ENCODE assay signal across 22 cellular contexts in the genomic region with DNA sequence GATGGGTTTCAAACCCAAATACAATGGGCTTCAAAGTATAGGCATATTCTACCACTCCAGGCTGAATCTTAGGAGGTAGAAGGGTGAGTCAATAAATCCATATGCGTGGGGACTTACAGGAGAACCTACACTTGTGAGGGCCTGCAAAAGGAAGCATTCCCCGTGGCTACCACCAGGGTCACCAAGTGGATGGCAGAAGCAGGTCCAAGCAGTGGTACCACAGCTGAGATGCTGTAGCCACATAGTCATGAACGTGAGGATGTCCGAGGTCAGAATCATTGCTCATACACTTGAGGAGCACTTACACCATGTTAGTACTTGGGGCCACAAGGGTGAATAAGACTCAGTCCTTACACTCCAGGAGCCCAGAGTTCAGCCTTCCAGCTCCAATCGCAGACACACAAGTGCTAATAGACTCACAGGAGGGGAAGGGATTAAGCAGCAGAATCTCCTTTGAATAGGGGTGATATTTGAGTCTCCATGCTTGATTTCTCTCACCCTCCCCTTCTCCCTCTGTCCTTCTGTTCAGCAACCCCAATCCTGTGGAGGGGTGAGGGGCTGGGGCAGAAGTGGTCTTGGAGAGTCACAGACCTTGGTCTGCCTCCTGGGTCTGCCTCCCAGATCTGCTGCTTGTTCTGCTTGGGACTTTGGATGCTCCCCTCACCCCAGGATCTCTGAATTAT. TPM values are rescaled to one million over a fixed set of nuclear protein-coding genes. Genes with fewer than 3 reads are reported as not detected.
DNase-seq lines count a peak whose midpoint lies in the region; ATAC-seq, FAIRE-seq and TF ChIP-seq lines count a peak whose summit lies in the region.
"Had no signal": no experiment of that assay in that cellular context is flagged by ENCODE, and none has a peak within 500 bp of the region (broad histone marks: within the 10 kb centered on the region; RNA-seq: fewer than 3 reads in every experiment).

No MANE protein-coding gene starts in this region.

- H2BK5ac ChIP-seq in H9 (ENCODE audit: insufficient read length, low read length) (no peak overlapping the region), H1 (ENCODE audit: low read depth, low read length) (no peak overlapping the region)

- no peak overlapping the region for H2AK5ac ChIP-seq in H9 (ENCODE audit: insufficient read length, low read length)
- H2AK5ac ChIP-seq in H1 (ENCODE audit: low read depth, low read length): no peak overlapping the region

- H2BK120ac ChIP-seq in H9 (ENCODE audit: low read depth, low read length, poor library complexity, severe bottlenecking): no peak overlapping the region
- H2BK120ac ChIP-seq in H1 (replicated peaks; ENCODE audit: low read depth, low read length): no peak overlapping the region

- no peaks in the 10 kb centered on the region for H3K36me3 Mint-ChIP-seq in Caco-2 (ENCODE audit: insufficient read depth, unreplicated experiment)
- peaks cover 0 to 3% (median under 1%) of the 10 kb centered on the region in 3 experiments; a peak in 2 of 7 replicates for H3K36me3 Mint-ChIP-seq in H9 (ENCODE audit: insufficient read depth in 1 of 3, low read depth in 3 of 3)
- H3K36me3 Mint-ChIP-seq in nephron progenitor cell (ENCODE audit: low read depth): no peaks in the 10 kb centered on the region

- H3K56ac ChIP-seq in H9 (ENCODE audit: insufficient read length, low read depth, low read length) (no peak overlapping the region), H1 (replicated peaks; ENCODE audit: insufficient read length, low read depth, low read length) (no peak overlapping the region)

- POLR2A ChIA-PET in Caco-2 (lab: Charles Lee) (no interaction called here), H1 (lab: Charles Lee; ENCODE audit: partially characterized antibody) (no interaction called here)

- TF ChIP-seq RAD21 in H1 (IDR thresholded peaks at IDR 0.05 in 1 of 2, conservative IDR thresholded peaks at IDR 0.05 in 1 of 2; ENCODE audit: low read depth in 2 of 2, low read length in 2 of 2): peak; percentile 4 to 28; a peak in 1 of 4 replicates

- intact Hi-C loops in Caco-2 (cut with micrococcal nuclease; ENCODE audit: unreplicated experiment) (no loop called here), sigmoid colon (cut with DNase I) (no loop called here)

- H3K4me3 Mint-ChIP-seq in Caco-2 (ENCODE audit: unreplicated experiment) (no peak overlapping the region), H9 (no peak overlapping the region; a peak in 2 of 5 replicates), nephron progenitor cell (no peak overlapping the region)

- H3K4me1 ChIP-seq in Caco-2 (no peaks in the 10 kb centered on the region), H9 (ENCODE audit: insufficient read depth, low read length) (no peaks in the 10 kb centered on the region), H1 (replicated peaks in 1 of 4; ENCODE audit: control insufficient read depth in 3 of 4, insufficient read depth in 4 of 4, low read length in 3 of 4) (peaks cover 0 to 7% (median 2%) of the 10 kb centered on the region in 4 experiments; a peak in 3 of 7 replicates), sigmoid colon (no peaks in the 10 kb centered on the region)
- H3K4me1 ChIP-seq: lower lobe of right lung, tibial nerve had no signal

- H4K91ac ChIP-seq in H9 (ENCODE audit: insufficient read length, low read depth, low read length) (no peak overlapping the region), H1 (replicated peaks; ENCODE audit: insufficient read length, low read length) (no peak overlapping the region)

- H3K4me2 ChIP-seq in H9 (ENCODE audit: insufficient read depth, insufficient read length, low read length) (no peak overlapping the region), H1 (ENCODE audit: insufficient read depth in 1 of 2, low read depth in 2 of 2, low read length in 2 of 2) (peak overlapping the region in 1 of 2 experiments; percentile 24; a peak in 1 of 4 replicates)

- H3K9me3 Mint-ChIP-seq in Caco-2 (ENCODE audit: unreplicated experiment) (no peaks in the 10 kb centered on the region), H9 (peaks cover 0 to 3% of the 10 kb centered on the region in 2 experiments; a peak in 3 of 5 replicates), nephron progenitor cell (no peaks in the 10 kb centered on the region)

- H2BK12ac ChIP-seq in H9 (ENCODE audit: insufficient read length, low read depth, low read length) (no peak overlapping the region), H1 (ENCODE audit: low read depth, low read length) (no peak overlapping the region)

- TF ChIP-seq CTCF in Caco-2 (IDR thresholded peaks at IDR 0.05; ENCODE audit: insufficient read depth in 1 of 2, low read depth in 1 of 2, low read length in 1 of 2, severe bottlenecking in 1 of 2, unreplicated experiment in 1 of 2) (peak; percentile 29 to 47), H9 (conservative IDR thresholded peaks at IDR 0.05) (peak; percentile 57), H1 (IDR thresholded peaks at IDR 0.05; ENCODE audit: control extremely low read depth in 1 of 3, insufficient read depth in 1 of 3, low read depth in 1 of 3, low read length in 3 of 3) (peak in 2 of 3 experiments; percentile 64 to 66; a peak in 2 of 4 replicates), nephron progenitor cell (IDR thresholded peaks at IDR 0.05) (peak; percentile 35), sigmoid colon (IDR thresholded peaks at IDR 0.05) (no peak)

- H2BK20ac ChIP-seq in H9 (ENCODE audit: low read depth, low read length, poor library complexity, severe bottlenecking): no peak overlapping the region
- no peak overlapping the region for H2BK20ac ChIP-seq in H1 (ENCODE audit: low read length)

- H2BK15ac ChIP-seq in H9 (ENCODE audit: low read depth, low read length): no peak overlapping the region
- no peak overlapping the region for H2BK15ac ChIP-seq in H1 (ENCODE audit: low read length)

- H4K8ac ChIP-seq in H9 (replicated peaks; ENCODE audit: insufficient read length, low read depth, low read length) (no peak overlapping the region), H1 (ENCODE audit: extremely low read depth, insufficient read depth, low read length) (no peak overlapping the region)

- H3K9ac ChIP-seq in H9 (ENCODE audit: extremely low read depth, insufficient read length, low read length) (no peak overlapping the region), H1 (replicated peaks in 1 of 4; ENCODE audit: extremely low read depth in 1 of 4, low read depth in 3 of 4, low read length in 3 of 4) (no peak overlapping the region)

- no peak for TF ChIP-seq EP300 in H1 (IDR thresholded peaks at IDR 0.05; ENCODE audit: borderline replicate concordance in 1 of 2, low read depth in 2 of 2, low read length in 2 of 2)
- TF ChIP-seq EP300 in sigmoid colon (IDR thresholded peaks at IDR 0.05): no peak

- H3K9me3 ChIP-seq in Caco-2 (no peaks in the 10 kb centered on the region), H9 (ENCODE audit: control insufficient read depth, low read depth, low read length) (no peaks in the 10 kb centered on the region), H1 (ENCODE audit: insufficient read depth in 2 of 2, low read depth in 1 of 2, low read length in 1 of 2) (peaks cover under 1 to 6% of the 10 kb centered on the region in 2 experiments; a peak in 1 of 4 replicates), sigmoid colon (no peaks in the 10 kb centered on the region)
- H3K9me3 ChIP-seq: lower lobe of right lung, tibial nerve had no signal

- DNase-seq in Caco-2 (peak in 1 of 2 experiments; percentile 30), H9 (peak; percentile 69), H1 (ENCODE audit: low read depth in 1 of 2, low spot score in 2 of 2) (peak in 1 of 2 experiments; percentile 46), nephron progenitor cell (peak; percentile 9), NCI-H774 (lab: John Stamatoyannopoulos, UW) (no peak), sigmoid colon (no peak), NCI-H146 (lab: John Stamatoyannopoulos, UW) (no peak)
- DNase-seq: activated naive CD4-positive, alpha-beta T cell treated with Interleukin-2 at 50 U/mL for 16 hours; central memory CD4-positive, alpha-beta T cell; COR-L47; dorsolateral prefrontal cortex; Kasumi-1; lower lobe of right lung; NCI-H2171; stimulated activated naive CD4-positive, alpha-beta T cell treated with Interleukin-2 at 50 U/mL for 16 hours had no signal

- no CpG with 5 or more reads among the region's 5 CpGs for WGBS in H9 (ENCODE audit: extremely low coverage, insufficient read length, low lambda C conversion rate)
- WGBS in H1 (ENCODE audit: extremely low coverage in 1 of 2, insufficient coverage in 1 of 2, insufficient read length in 1 of 2, insufficient replicate concordance in 2 of 2, low coverage in 1 of 2, low lambda C conversion rate in 2 of 2, missing lambda C conversion rate in 1 of 2), 2 experiments: 74% methylated on average over 5 of the region's 5 CpGs; no CpG with 5 or more reads in 1 of the 2 experiments
- WGBS in sigmoid colon, 2 donors: 54 to 58% methylated on average over 5 of the region's 5 CpGs

- H3K18ac ChIP-seq in H9 (ENCODE audit: insufficient read length, low read depth, low read length): no peak overlapping the region
- no peak overlapping the region for H3K18ac ChIP-seq in H1 (ENCODE audit: extremely low read depth, low read length)

- H2AFZ ChIP-seq in H9 (ENCODE audit: low read length): no peak overlapping the region
- H2AFZ ChIP-seq in H1 (ENCODE audit: low read length): no peak overlapping the region

- no TSS peak for BruUV-seq in Caco-2 (replicated peaks; lab: Mats Ljungman, UMichigan)

- CTCF ChIA-PET in Caco-2 (lab: Charles Lee): no interaction called here
- CTCF ChIA-PET in H1 (lab: Charles Lee; ENCODE audit: partially characterized antibody): interaction anchor here (0.7 to 1.9 kb wide), 13 partner anchors 8 to 185 kb away, joined by 3 to 6 read pairs (median 4); no protein-coding TSS in a partner anchor

- H3K79me1 ChIP-seq in H9 (ENCODE audit: insufficient read depth, low read depth, low read length, poor library complexity, severe bottlenecking) (no peaks in the 10 kb centered on the region), H1 (ENCODE audit: low read depth, low read length) (no peaks in the 10 kb centered on the region)

- TF ChIP-seq POLR2A in H1 (IDR thresholded peaks at IDR 0.05; ENCODE audit: control extremely low read depth in 1 of 2, low read depth in 2 of 2, low read length in 2 of 2) (no peak), sigmoid colon (IDR thresholded peaks at IDR 0.05) (no peak)

- H3K4me3 ChIP-seq in Caco-2 (ENCODE audit: low read depth, low read length) (no peak overlapping the region), H1 (ENCODE audit: extremely low read depth in 1 of 4, insufficient read depth in 2 of 4, low read depth in 3 of 4, low read length in 4 of 4) (no peak overlapping the region), sigmoid colon (no peak overlapping the region)
- H3K4me3 ChIP-seq: dorsolateral prefrontal cortex, lower lobe of right lung, tibial nerve had no signal

- H4K20me1 ChIP-seq in H9 (ENCODE audit: control insufficient read depth, insufficient read depth, insufficient read length) (no peaks in the 10 kb centered on the region), H1 (replicated peaks in 1 of 2; ENCODE audit: control insufficient read depth in 1 of 2, insufficient read depth in 2 of 2, low read length in 2 of 2) (no peaks in the 10 kb centered on the region)

- H3K4me1 Mint-ChIP-seq in Caco-2 (ENCODE audit: low read depth, unreplicated experiment) (no peaks in the 10 kb centered on the region), H9 (peaks cover 32 to 34% of the 10 kb centered on the region in 2 experiments), nephron progenitor cell (no peaks in the 10 kb centered on the region)

- no peak overlapping the region for H3K4ac ChIP-seq in H9 (ENCODE audit: low read depth, low read length)
- no peak overlapping the region for H3K4ac ChIP-seq in H1 (replicated peaks; ENCODE audit: insufficient read length, low read depth, low read length)

- H3K36me3 ChIP-seq in Caco-2 (ENCODE audit: control insufficient read depth, insufficient read depth, low read length) (no peaks in the 10 kb centered on the region), H1 (ENCODE audit: control insufficient read depth in 2 of 4, insufficient read depth in 4 of 4, low read length in 3 of 4) (no peaks in the 10 kb centered on the region), sigmoid colon (no peaks in the 10 kb centered on the region)
- H3K36me3 ChIP-seq: lower lobe of right lung, tibial nerve had no signal

- H3K27me3 Mint-ChIP-seq in Caco-2 (ENCODE audit: insufficient read depth, unreplicated experiment) (peaks cover 24% of the 10 kb centered on the region), H9 (ENCODE audit: low read depth) (peaks cover 49% of the 10 kb centered on the region), nephron progenitor cell (ENCODE audit: low read depth, poor library complexity) (peaks cover 41% of the 10 kb centered on the region)

- H3K23ac ChIP-seq in H9 (ENCODE audit: insufficient read length, low read depth, low read length) (no peak overlapping the region), H1 (ENCODE audit: insufficient read length) (no peak overlapping the region)

- H3K27ac ChIP-seq in H9 (ENCODE audit: insufficient read length, low read depth, low read length) (no peak overlapping the region), H1 (ENCODE audit: low read depth, low read length) (no peak overlapping the region), sigmoid colon (no peak overlapping the region)
- H3K27ac ChIP-seq: dorsolateral prefrontal cortex, lower lobe of right lung, tibial nerve had no signal

- H3K27me3 ChIP-seq in Caco-2 (replicated peaks; ENCODE audit: control insufficient read depth, insufficient read depth, low read length) (peaks cover 2% of the 10 kb centered on the region; the same call in 1 of the 2 replicates), H9 (ENCODE audit: insufficient read depth, low read length) (no peaks in the 10 kb centered on the region; the same call in 1 of the 2 replicates), H1 (replicated peaks in 1 of 4; ENCODE audit: control insufficient read depth in 3 of 4, extremely low read depth in 1 of 4, insufficient read depth in 3 of 4, low read length in 3 of 4) (peaks cover 0 to 3% (median 0%) of the 10 kb centered on the region in 4 experiments; a peak in 3 of 7 replicates), sigmoid colon (no peaks in the 10 kb centered on the region)
- H3K27me3 ChIP-seq: tibial nerve had no signal

- H4K5ac ChIP-seq in H9 (ENCODE audit: insufficient read length, low read depth, low read length): no peak overlapping the region
- H4K5ac ChIP-seq in H1 (ENCODE audit: insufficient read length, low read depth, low read length): no peak overlapping the region

- H3K23me2 ChIP-seq in H9 (ENCODE audit: insufficient read length, low read depth, low read length, poor library complexity, severe bottlenecking) (no peaks in the 10 kb centered on the region), H1 (ENCODE audit: low read depth, low read length) (no peaks in the 10 kb centered on the region)

- H3K79me2 ChIP-seq in H9 (ENCODE audit: insufficient read depth, low read length) (no peaks in the 10 kb centered on the region), H1 (ENCODE audit: control insufficient read depth in 1 of 2, insufficient read depth in 2 of 2, low read length in 2 of 2) (no peaks in the 10 kb centered on the region)

- no peak overlapping the region for H3K14ac ChIP-seq in H9 (ENCODE audit: insufficient read depth, low read length)
- no peak overlapping the region for H3K14ac ChIP-seq in H1 (ENCODE audit: insufficient read length)

- no peak overlapping the region for H3T11ph ChIP-seq in H9 (ENCODE audit: low read length)

- no peak overlapping the region for H3K27ac Mint-ChIP-seq in Caco-2 (ENCODE audit: unreplicated experiment)
- peak overlapping the region in 1 of 3 experiments; percentile 85; a peak in 2 of 7 replicates for H3K27ac Mint-ChIP-seq in H9
- H3K27ac Mint-ChIP-seq in nephron progenitor cell: no peak overlapping the region

- peak; percentile 13 for FAIRE-seq in H1 (lab: Jason Lieb, UNC)
- FAIRE-seq: keratinocyte had no signal

- no peak for ATAC-seq in GM21619 (IDR thresholded peaks at IDR 0.05; ENCODE audit: unreplicated experiment)
- ATAC-seq: lower lobe of right lung, sciatic nerve had no signal

RNA-seq across cellular contexts. Expression of a gene that starts 42.5 kb away (rescaled TPM):
- total RNA-seq in Caco-2 (2022) (not detected in 2 replicates), H9 (2021) (0.42 and 0.74 TPM in 2 replicates), sigmoid colon (under 1 TPM in 2 of 4 donors, not detected in 2; under 0.01 to 0.16 TPM)
- total RNA-seq in H1 (2021; fragmentation: NEBNext Ultra II Directional; extraction: Animal tissue kit (Norgen Biotek cat#: 25700)): 1.1 and 1.2 TPM in 2 replicates
- polyA plus RNA-seq in H1 (2011; rRNA removed) (0.86 and 1.3 TPM in 2 replicates), sigmoid colon (under 1 TPM in 2 of 3 donors, not detected in 1; 0.22 to 0.60 TPM)
- polyA plus RNA-seq in H1 (2011; cell fraction: cytosol; rRNA removed): 0.84 TPM
- 2.8 TPM for polyA plus RNA-seq in H1 (2011; cell fraction: nucleus; rRNA removed)
- 0.21 to 0.61 TPM (median 0.45 TPM) in 4 replicates for polyA plus RNA-seq in H1 (2012, experiment 1 of 2)
- polyA plus RNA-seq in H1 (2012, experiment 2 of 2): 0.37 TPM
- 0.75 TPM for polyA plus RNA-seq in H1 (2013, experiment 1 of 2)
- 0.79 TPM for polyA plus RNA-seq in H1 (2013, experiment 2 of 2)
- 2.6 and 2.9 TPM in 2 replicates for polyA minus RNA-seq in H1 (2011; rRNA and poly(A)+ RNA removed)
- 0.88 TPM for polyA minus RNA-seq in H1 (2011; cell fraction: cytosol; rRNA and poly(A)+ RNA removed)
- 12.2 TPM for polyA minus RNA-seq in H1 (2011; cell fraction: nucleus; rRNA and poly(A)+ RNA removed)
- total RNA-seq: glomerular endothelial cell, lower lobe of right lung, osteocyte had no signal
- polyA plus RNA-seq: esophagus, keratinocyte had no signal

Comparison
In these comparisons a context has a peak if more than half of its experiments do, and no peak if none do; other contexts are left out.
1. DNase-seq: peak in H9 (single experiment) and nephron progenitor cell (single experiment); none in NCI-H774 (single experiment), sigmoid colon (single experiment) and NCI-H146 (single experiment).
2. CTCF ChIP-seq: peak in Caco-2 (2 of 2), H9 (single experiment), H1 (2 of 3) and nephron progenitor cell (single experiment); none in sigmoid colon (0 of 4).